ENCODE assay signal across 8 cellular contexts in the genomic region with DNA sequence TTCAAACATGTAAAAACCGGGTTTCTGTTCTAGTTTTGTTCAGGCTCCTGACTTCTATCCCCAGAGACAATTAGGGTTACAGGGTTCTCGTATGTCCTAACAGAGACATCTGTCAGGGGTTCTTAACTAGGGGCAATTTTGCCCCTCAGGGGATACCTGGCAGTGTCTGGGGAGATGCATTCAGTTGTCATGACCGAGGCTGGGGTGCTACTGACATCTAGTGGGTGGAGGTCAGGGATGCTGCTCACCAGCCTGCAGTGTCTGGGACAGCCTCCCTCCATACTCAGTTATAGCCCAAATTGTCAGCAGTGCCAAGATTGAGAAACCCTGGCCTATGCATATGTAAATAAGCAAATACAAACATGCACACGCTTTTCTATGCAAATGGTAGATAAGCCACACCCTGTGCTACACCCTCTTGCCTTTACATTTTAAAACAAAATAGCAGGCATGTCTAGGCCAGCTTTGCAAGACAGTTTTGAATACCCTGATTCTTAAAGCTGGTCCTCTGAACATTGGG. TPM values are rescaled to one million over a fixed set of nuclear protein-coding genes. Genes with fewer than 3 reads are reported as not detected.
A peak's percentile ranks its signal among the peaks of the same experiment; 100 is the strongest.
DNase-seq lines count a peak whose midpoint lies in the region; ATAC-seq, FAIRE-seq and TF ChIP-seq lines count a peak whose summit lies in the region.

No MANE protein-coding gene starts in this region.

- no peak overlapping the region for H3K4me3 Mint-ChIP-seq in T-helper 17 cell

- FAIRE-seq in HTR-8/SVneo (lab: Jason Lieb, UNC), result no peak

- H3K36me3 Mint-ChIP-seq in T-helper 17 cell (ENCODE audit: low read depth), result peaks cover 2% of the 10 kb centered on the region

- TF ChIP-seq CTCF in GM12801 (IDR thresholded peaks at IDR 0.05; ENCODE audit: extremely low read depth, insufficient read length), result peak; percentile 61
- peak; percentile 22 for TF ChIP-seq CTCF in fibroblast of the aortic adventitia (IDR thresholded peaks at IDR 0.05; ENCODE audit: insufficient read depth, low read length)

- H3K4me3 ChIP-seq in fibroblast of the aortic adventitia (ENCODE audit: low read depth, low read length), result no peak overlapping the region

- H3K9me3 ChIP-seq in T-helper 17 cell (ENCODE audit: control insufficient read depth, low read length, poor library complexity, severe bottlenecking), result no peaks in the 10 kb centered on the region

- peak; percentile 52 for ATAC-seq in GM19468 (IDR thresholded peaks at IDR 0.05; ENCODE audit: extremely low read depth, unreplicated experiment)
- peak; percentile 70 for ATAC-seq in HG03460 (IDR thresholded peaks at IDR 0.05; ENCODE audit: unreplicated experiment)
- peak; percentile 88 for ATAC-seq in T-helper 17 cell

- DNase-seq in T-helper 17 cell (peak in 2 of 3 donors; percentile 26 to 27), fibroblast of the aortic adventitia (ENCODE audit: low read depth) (no peak), HTR-8/SVneo (ENCODE audit: insufficient read length, low spot score) (no peak), DMS114 treated with DMSO at 0.1 percent for 48 hours (lab: John Stamatoyannopoulos, UW; ENCODE audit: unreplicated experiment) (no peak), NCI-H1105 treated with DMSO at 0.1 percent for 48 hours (lab: John Stamatoyannopoulos, UW) (no peak)

- H3K27me3 Mint-ChIP-seq in T-helper 17 cell, result no peaks in the 10 kb centered on the region

- H3K27ac Mint-ChIP-seq in T-helper 17 cell, result no peak overlapping the region

- H3K4me1 Mint-ChIP-seq in T-helper 17 cell, result peaks cover 24% of the 10 kb centered on the region

RNA-seq across cellular contexts. Expression of gene CLEC16A, which starts 37.4 kb away (rescaled TPM):
- total RNA-seq in T-helper 17 cell (10 to 100 TPM; 31.1 to 32.0 TPM), fibroblast of the aortic adventitia (ENCODE audit: low replicate concordance) (14.5 and 16.3 TPM in 2 replicates)

RNA-seq across cellular contexts. Expression of gene DEXI, which starts 39.5 kb away (rescaled TPM):
- total RNA-seq in T-helper 17 cell (10 to 100 TPM; 14.2 to 15.1 TPM), fibroblast of the aortic adventitia (ENCODE audit: low replicate concordance) (35.2 and 50.2 TPM in 2 replicates)

Comparison
In these comparisons a context has a peak if more than half of its experiments do, and no peak if none do; other contexts are left out.
1. DNase-seq: peak in T-helper 17 cell (2 of 3); none in fibroblast of the aortic adventitia (single experiment), HTR-8/SVneo (single experiment), DMS114 treated with DMSO at 0.1 percent for 48 hours (single experiment) and NCI-H1105 treated with DMSO at 0.1 percent for 48 hours (single experiment).
2. Peak in every context shown above with its lines, with median percentiles within 50 percentile points of each other: ATAC-seq.